ENCODE assay signal across 8 cellular contexts in genomic region chr6:41602864-41603608, GRCh38. TPM values are rescaled to one million over a fixed set of nuclear protein-coding genes. Genes with fewer than 3 reads are reported as not detected.
A peak's percentile ranks its signal among the peaks of the same experiment; 100 is the strongest.
DNase-seq lines count a peak whose midpoint lies in the region; ATAC-seq and TF ChIP-seq lines count a peak whose summit lies in the region.

No MANE protein-coding gene starts in this region.

- no peaks in the 10 kb centered on the region for H3K36me3 ChIP-seq in KMS-11 (ENCODE audit: insufficient read depth)
- H3K36me3 ChIP-seq in PC-9 (ENCODE audit: low read depth), result no peaks in the 10 kb centered on the region

- no peak overlapping the region for H3K4me3 Mint-ChIP-seq in natural killer cell

- H3K9me3 ChIP-seq in PC-9 (ENCODE audit: insufficient read depth, low read depth), result no peaks in the 10 kb centered on the region

- ATAC-seq in natural killer cell (peak; percentile 75 to 98 (median 89)), GM18870 (IDR thresholded peaks at IDR 0.05; ENCODE audit: unreplicated experiment) (no peak)

- H3K4me2 ChIP-seq in KMS-11, result peak overlapping the region; percentile 8; the same call in 1 of the 2 replicates
- peak overlapping the region; percentile 71 for H3K4me2 ChIP-seq in PC-9

- no peaks in the 10 kb centered on the region for H3K36me3 Mint-ChIP-seq in natural killer cell

- DNase-seq in PC-9 (peak; percentile 62 to 76), fibroblast of peridontal ligament (ENCODE audit: extremely low read depth) (peak; percentile 86), natural killer cell (peak; percentile 65)
- DNase-seq in activated T-cell treated with anti-CD3 and anti-CD28 coated beads, Interleukin-2, amount 50 U/mL, for 1 hour, result peak; percentile 68
- peak; percentile 38 to 53 for DNase-seq in stimulated activated CD8-positive, alpha-beta memory T cell treated with anti-CD3 and anti-CD28 coated beads, Interleukin-7, amount 100 ng/mL, for 48 hours (ENCODE audit: extremely low read depth in 1 of 2, low read depth in 1 of 2)

- no peaks in the 10 kb centered on the region for H3K27me3 ChIP-seq in KMS-11 (ENCODE audit: insufficient read depth, low read depth)
- no peaks in the 10 kb centered on the region for H3K27me3 ChIP-seq in PC-9 (ENCODE audit: insufficient read depth, low read depth)

- peaks cover 0 to 10% of the 10 kb centered on the region in 2 donors for H3K4me1 Mint-ChIP-seq in natural killer cell

- no peak overlapping the region; the same call in 1 of the 2 replicates for H3K9ac ChIP-seq in KMS-11

- POLR2A ChIA-PET in PC-9 (lab: Charles Lee; ENCODE audit: unreplicated experiment), result interaction anchor here (0.7 kb wide), 1 partner anchor 25 kb away, joined by 3 read pairs; no protein-coding TSS in a partner anchor

- TF ChIP-seq CTCF in GM12875 (IDR thresholded peaks at IDR 0.05; ENCODE audit: borderline replicate concordance, insufficient read depth, low read depth, low read length) (peak; percentile 82), KMS-11 (conservative IDR thresholded peaks at IDR 0.05; ENCODE audit: low read depth, low read length) (peak; percentile 84), PC-9 (conservative IDR thresholded peaks at IDR 0.05) (peak; percentile 92), natural killer cell (IDR thresholded peaks at IDR 0.05) (peak; percentile 83)

- H3K27ac Mint-ChIP-seq in natural killer cell, result no peak overlapping the region

- no peak overlapping the region for H3K4me3 ChIP-seq in GM12875 (ENCODE audit: low read depth, low read length)
- H3K4me3 ChIP-seq in KMS-11 (IDR thresholded peaks at IDR 0.05; ENCODE audit: insufficient read depth, low read depth, low read length), result no peak overlapping the region
- no peak overlapping the region; the same call in 1 of the 2 replicates for H3K4me3 ChIP-seq in PC-9

- peaks cover 0 to 11% of the 10 kb centered on the region in 2 donors for H3K27me3 Mint-ChIP-seq in natural killer cell (ENCODE audit: low read depth in 2 of 2)

- intact Hi-C loops in PC-9 (cut with micrococcal nuclease; ENCODE audit: unreplicated experiment), result loop anchor here (1.0 to 5.0 kb wide), 4 partner anchors 79 to 296 kb away; no protein-coding TSS in a partner anchor
- intact Hi-C loops in natural killer cell (cut with micrococcal nuclease), result loop anchor here (1.0 kb wide), 2 partner anchors 79 to 563 kb away; no protein-coding TSS in a partner anchor

- peaks cover 7% of the 10 kb centered on the region; the same call in 1 of the 2 replicates for H3F3A ChIP-seq in PC-9 (ENCODE audit: insufficient read depth, low read depth)

- TSS peak; percentile 25 for BruUV-seq in PC-9 (replicated peaks; lab: Mats Ljungman, UMichigan)

- no peaks in the 10 kb centered on the region for H4K20me1 ChIP-seq in KMS-11 (ENCODE audit: insufficient read depth)
- H4K20me1 ChIP-seq in PC-9 (ENCODE audit: insufficient read depth), result no peaks in the 10 kb centered on the region

- no peak overlapping the region for H3K27ac ChIP-seq in KMS-11
- H3K27ac ChIP-seq in PC-9, result no peak overlapping the region

- no peaks in the 10 kb centered on the region for H3K9me3 Mint-ChIP-seq in natural killer cell

- CTCF ChIA-PET in PC-9 (lab: Charles Lee), result interaction anchor here (0.6 to 2.2 kb wide), 12 partner anchors 48 to 339 kb away, joined by 3 to 18 read pairs (median 4); no protein-coding TSS in a partner anchor

- H3K9me2 ChIP-seq in PC-9 (ENCODE audit: insufficient read depth), result no peaks in the 10 kb centered on the region

- H3K79me2 ChIP-seq in KMS-11 (ENCODE audit: insufficient read depth, low read depth) (no peaks in the 10 kb centered on the region), PC-9 (ENCODE audit: low read depth) (no peaks in the 10 kb centered on the region)

- H2AFZ ChIP-seq in KMS-11 (ENCODE audit: low read depth) (peak overlapping the region; percentile 48; the same call in 1 of the 2 replicates), PC-9 (no peak overlapping the region)

- H3K4me1 ChIP-seq in KMS-11 (ENCODE audit: low read depth, poor library complexity, severe bottlenecking) (peaks cover 4% of the 10 kb centered on the region), PC-9 (replicated peaks; ENCODE audit: insufficient read depth) (no peaks in the 10 kb centered on the region)

RNA-seq across cellular contexts. Expression of gene MDFI, which starts 35.2 kb away (rescaled TPM):
- total RNA-seq in PC-9 (2021), result 19.4 and 22.6 TPM in 2 replicates
- not detected for total RNA-seq in natural killer cell

RNA-seq across cellular contexts. Expression of gene FOXP4, which starts 56.9 kb away (rescaled TPM):
- total RNA-seq in PC-9 (2021), result 26.0 and 29.4 TPM in 2 replicates
- total RNA-seq in natural killer cell, result 10 to 100 TPM; 11.2 to 21.1 (median 14.7) TPM

Comparison
In these comparisons a context has a peak if more than half of its experiments do, and no peak if none do; other contexts are left out.
1. RNA of gene MDFI, which starts 35.2 kb away (total RNA-seq): 19.4 to 22.6 TPM in PC-9; not detected in natural killer cell; every median in the first group is over 10 times any median in the second.
2. Peak in every context shown above with its lines, with median percentiles within 50 percentile points of each other: CTCF ChIP-seq and DNase-seq.